Comparison of ENCODE assay signal across 6 cellular contexts in genomic region chr22:29724843-29725242, GRCh38. TPM values are rescaled to one million over a fixed set of nuclear protein-coding genes. Genes with fewer than 3 reads are reported as not detected.
"Had no signal": no experiment of that assay in that cellular context is flagged by ENCODE, and none has a peak within 500 bp of the region (broad histone marks: within the 10 kb centered on the region; RNA-seq: fewer than 3 reads in every experiment).

No MANE protein-coding gene starts in this region.

- ATAC-seq: GM23338 had no signal

- H3K4me3 ChIP-seq: GM23338 had no signal

- H3K4me2 ChIP-seq: GM23338 had no signal

- DNase-seq: H9, HCEC 1CT, HFFc6, KBM-7 had no signal

- H2AFZ ChIP-seq: GM23338 had no signal

RNA-seq across cellular contexts. Expression of gene CABP7, which starts 5.0 kb away (rescaled TPM):
- total RNA-seq: HFFc6, HT-29 had no signal
